13 cellular contexts compared by ENCODE assay signal in the genomic region with DNA sequence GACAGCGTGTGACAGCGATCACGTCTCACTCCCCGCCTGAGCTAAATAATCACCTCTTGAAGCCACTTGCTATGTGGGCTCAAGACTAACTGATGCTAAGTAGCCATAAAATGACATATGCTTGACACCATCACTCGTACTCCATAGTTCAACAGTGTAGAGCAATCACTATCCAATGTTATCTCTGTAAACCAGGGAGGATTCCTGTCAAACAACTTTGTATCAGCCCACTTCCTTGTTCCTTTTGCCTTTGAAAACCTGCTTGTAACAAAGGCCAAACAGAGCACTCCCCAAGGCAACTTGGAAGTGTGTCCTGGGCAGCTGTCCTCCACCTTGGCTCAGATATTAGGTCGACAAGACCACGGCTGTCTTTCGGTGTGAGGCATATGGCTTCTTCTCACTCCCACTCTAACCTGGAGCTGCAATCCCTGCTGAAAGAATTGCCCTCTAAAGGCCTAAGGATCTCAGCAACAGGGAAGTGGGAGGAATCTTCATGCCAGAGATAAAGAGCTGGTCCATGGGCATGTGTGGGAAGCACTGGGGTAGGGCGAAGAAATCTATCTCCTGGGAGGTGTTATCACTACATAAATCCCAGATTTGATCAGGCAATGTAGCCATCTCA.
DNase-seq lines count a peak whose midpoint lies in the region; ATAC-seq and TF ChIP-seq lines count a peak whose summit lies in the region.
"Had no signal": no experiment of that assay in that cellular context is flagged by ENCODE, and none has a peak within 500 bp of the region (broad histone marks: within the 10 kb centered on the region; RNA-seq: fewer than 3 reads in every experiment).

No MANE protein-coding gene starts in this region.

- intact Hi-C loops in CD14-positive monocyte (cut with micrococcal nuclease): no loop called here
- intact Hi-C loops in lower leg skin (cut with DNase I; ENCODE audit: low total_unique reads): no loop called here

- H3K27ac Mint-ChIP-seq in CD14-positive monocyte: peak overlapping the region; percentile 19 to 99 (median 82)

- no peaks in the 10 kb centered on the region for H3K27me3 Mint-ChIP-seq in CD14-positive monocyte (ENCODE audit: low read depth in 3 of 3)

- ATAC-seq in GM19324 (IDR thresholded peaks at IDR 0.05; ENCODE audit: low FRiP score, unreplicated experiment): no peak

- H3K36me3 Mint-ChIP-seq in CD14-positive monocyte: peaks cover 27 to 35% of the 10 kb centered on the region in 2 donors

- DNase-seq in CD14-positive monocyte (ENCODE audit: low spot score): no peak
- DNase-seq in HT-29 (ENCODE audit: low spot score): peak; percentile 23
- no peak for DNase-seq in NCI-H526 (lab: John Stamatoyannopoulos, UW)
- no peak for DNase-seq in lower leg skin (ENCODE audit: low spot score in 2 of 2)
- no peak for DNase-seq in NCI-H1930 (lab: John Stamatoyannopoulos, UW)
- DNase-seq: cortex of kidney, DND-41, OCI-M1, T1000 had no signal

- TF ChIP-seq CTCF in CD14-positive monocyte (IDR thresholded peaks at IDR 0.05) (no peak), neutrophil (IDR thresholded peaks at IDR 0.05) (no peak), lower leg skin (IDR thresholded peaks at IDR 0.05) (no peak)

- no peaks in the 10 kb centered on the region for H3K27me3 ChIP-seq in neutrophil

- H3K4me3 ChIP-seq in neutrophil (ENCODE audit: low read depth in 1 of 2, low read length in 1 of 2): peak overlapping the region in 1 of 2 experiments; percentile 70
- no peak overlapping the region for H3K4me3 ChIP-seq in lower leg skin (ENCODE audit: low read depth, poor library complexity, severe bottlenecking)
- H3K4me3 ChIP-seq: skin epidermis had no signal

- WGBS in lower leg skin, 2 donors: 71 to 75% methylated on average over 9 of the region's 9 CpGs

- peaks cover 72 to 82% of the 10 kb centered on the region in 2 experiments for H3K4me1 ChIP-seq in neutrophil (ENCODE audit: control insufficient read depth in 1 of 2, insufficient read depth in 1 of 2, low read depth in 1 of 2, low read length in 1 of 2)

- TF ChIP-seq POLR2A in lower leg skin (IDR thresholded peaks at IDR 0.05): no peak

- no peaks in the 10 kb centered on the region for H3K9me3 Mint-ChIP-seq in CD14-positive monocyte

- peaks cover 7% of the 10 kb centered on the region for H3K36me3 ChIP-seq in neutrophil

- no peak overlapping the region for H3K4me3 Mint-ChIP-seq in CD14-positive monocyte

- no peaks in the 10 kb centered on the region for H3K9me3 ChIP-seq in neutrophil

- peak overlapping the region; percentile 49 for H3K27ac ChIP-seq in cingulate gyrus (ENCODE audit: low read depth, low read length)
- H3K27ac ChIP-seq in neutrophil: peak overlapping the region; percentile 98

- H3K4me1 Mint-ChIP-seq in CD14-positive monocyte: peaks cover 55% of the 10 kb centered on the region
